ENCODE assay signal across 7 cellular contexts in the genomic region with DNA sequence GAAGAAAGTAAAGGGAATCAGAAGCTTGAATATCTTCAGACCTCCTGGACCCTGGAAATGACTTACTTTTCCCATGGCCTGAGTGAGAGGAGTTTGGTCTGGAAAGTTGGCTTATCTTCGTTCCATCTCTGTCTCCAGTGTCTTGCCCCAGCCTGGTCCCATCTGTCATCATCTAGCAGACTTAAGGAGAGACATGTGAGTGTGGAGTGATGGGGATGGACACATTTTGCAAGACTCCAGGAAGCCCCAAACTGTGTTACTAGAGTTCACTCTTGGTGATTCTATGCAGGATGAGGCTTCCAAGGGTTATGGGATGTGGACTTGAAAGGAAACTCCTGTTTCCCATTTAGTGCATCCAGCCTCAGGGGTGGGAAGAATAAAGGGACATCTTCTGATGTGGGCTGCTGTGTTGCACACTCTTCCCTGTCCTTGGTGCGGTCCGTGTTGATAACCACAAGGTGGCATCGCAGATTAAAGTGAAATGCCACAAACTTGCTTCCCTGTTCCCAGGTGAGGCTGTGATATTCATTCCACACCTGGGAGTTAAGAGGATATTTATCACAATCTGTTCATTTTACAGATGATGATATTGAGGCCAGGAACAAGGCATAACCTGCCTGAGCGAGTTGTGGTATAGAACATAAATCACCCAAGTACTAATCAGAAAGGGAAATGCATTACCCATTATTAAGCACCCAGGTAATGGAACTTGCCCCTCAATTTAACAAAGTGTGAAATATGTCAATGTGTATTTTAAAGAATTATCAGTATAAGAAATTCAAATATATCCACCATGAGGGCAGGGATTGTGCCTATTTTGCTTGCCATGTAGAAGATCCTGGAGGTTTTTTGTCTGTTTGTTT.
DNase-seq lines count a peak whose midpoint lies in the region; ATAC-seq and TF ChIP-seq lines count a peak whose summit lies in the region.

No MANE protein-coding gene starts in this region.

- no peaks in the 10 kb centered on the region for H3K27me3 ChIP-seq in colonic mucosa

- DNase-seq in NCI-H2196 (lab: John Stamatoyannopoulos, UW; ENCODE audit: unreplicated experiment) (peak; percentile 42), colonic mucosa (peak; percentile 23), mucosa of gallbladder (ENCODE audit: low spot score) (peak; percentile 27), NOMO-1 treated with DMSO at 0.1 percent for 48 hours (lab: John Stamatoyannopoulos, UW; ENCODE audit: unreplicated experiment) (no peak), NK-92 (lab: John Stamatoyannopoulos, UW; ENCODE audit: unreplicated experiment) (no peak)

- no peaks in the 10 kb centered on the region for H3K9me3 ChIP-seq in colonic mucosa

- H3K36me3 ChIP-seq in colonic mucosa: no peaks in the 10 kb centered on the region

- no peak overlapping the region for H3K9ac ChIP-seq in colonic mucosa (ENCODE audit: low read depth in 2 of 2, low read length in 2 of 2)

- no peak overlapping the region for H3K4me3 ChIP-seq in colonic mucosa

- TF ChIP-seq CTCF in colonic mucosa (IDR thresholded peaks at IDR 0.05): no peak

- intact Hi-C loops in colonic mucosa (cut with DNase I): loop anchor here (5.0 to 10.0 kb wide), 2 partner anchors 689 to 771 kb away; no protein-coding TSS in a partner anchor

- ATAC-seq in GM18907 (IDR thresholded peaks at IDR 0.05; ENCODE audit: unreplicated experiment): peak; percentile 43
- no peak for ATAC-seq in GM21367 (IDR thresholded peaks at IDR 0.05; ENCODE audit: unreplicated experiment)

- H3K27ac ChIP-seq in colonic mucosa: no peak overlapping the region

- H3K4me1 ChIP-seq in colonic mucosa: no peaks in the 10 kb centered on the region

Comparison
In these comparisons a context has a peak if more than half of its experiments do, and no peak if none do; other contexts are left out.
1. DNase-seq: peak in NCI-H2196 (single experiment), colonic mucosa (single experiment) and mucosa of gallbladder (single experiment); none in NOMO-1 treated with DMSO at 0.1 percent for 48 hours (single experiment) and NK-92 (single experiment).